8 cellular contexts compared by ENCODE assay signal in genomic region chr4:25925486-25926201, GRCh38. TPM values are rescaled to one million over a fixed set of nuclear protein-coding genes. Genes with fewer than 3 reads are reported as not detected.
DNase-seq lines count a peak whose midpoint lies in the region; ATAC-seq, FAIRE-seq and TF ChIP-seq lines count a peak whose summit lies in the region.

No MANE protein-coding gene starts in this region.

- no peak overlapping the region for H3K4me3 ChIP-seq in HepG2 (replicated peaks in 1 of 3; ENCODE audit: insufficient read depth in 1 of 3, low read depth in 2 of 3, low read length in 3 of 3)

- CTCF ChIA-PET in HEK293T (lab: Yijun Ruan, JAX) = interaction anchor here (0.8 kb wide), 1 partner anchor 62 kb away, joined by 3 read pairs; no protein-coding TSS in a partner anchor
- CTCF ChIA-PET in HepG2 (lab: Yijun Ruan, JAX; ENCODE audit: low intra/inter-chr PET ratio, low total read pairs) = interaction anchor here (0.8 kb wide), 1 partner anchor 68 kb away, joined by 4 read pairs; no protein-coding TSS in a partner anchor

- H2AFZ ChIP-seq in HepG2 (ENCODE audit: low read length) = no peak overlapping the region

- no TSS peak for BruUV-seq in HepG2 (replicated peaks; lab: Mats Ljungman, UMichigan)

- H3K27ac Mint-ChIP-seq in brain (peak overlapping the region in 4 of 5 experiments; percentile 65 to 79 (median 71)), type B pancreatic cell (no peak overlapping the region)

- H3K79me2 ChIP-seq in HepG2 (ENCODE audit: insufficient read depth, low read length) = no peaks in the 10 kb centered on the region

- H4K20me1 ChIP-seq in HepG2 (ENCODE audit: insufficient read depth, low read length) = no peaks in the 10 kb centered on the region

- H3K36me3 Mint-ChIP-seq in brain = peaks cover 3% of the 10 kb centered on the region
- H3K36me3 Mint-ChIP-seq in type B pancreatic cell = peaks cover 25% of the 10 kb centered on the region

- no peak for FAIRE-seq in HepG2 (lab: Jason Lieb, UNC)

- no peak for TF ChIP-seq POLR2A in HepG2 (IDR thresholded peaks at IDR 0.05; ENCODE audit: insufficient read depth in 1 of 2, low read depth in 2 of 2, low read length in 2 of 2)

- TF ChIP-seq EP300 in HepG2 (IDR thresholded peaks at IDR 0.05; ENCODE audit: low read depth in 2 of 2, low read length in 2 of 2) (no peak), HepG2 (CRISPR knock-in tag; IDR thresholded peaks at IDR 0.05; ENCODE audit: borderline replicate concordance) (no peak)

- H3K27me3 ChIP-seq in HepG2 (ENCODE audit: control insufficient read depth in 1 of 2, insufficient read depth in 2 of 2, low read length in 2 of 2) = no peaks in the 10 kb centered on the region

- POLR2A ChIA-PET in HEK293T (lab: Yijun Ruan, JAX) = no interaction called here
- POLR2A ChIA-PET in HepG2 (lab: Yijun Ruan, JAX) = no interaction called here

- no peaks in the 10 kb centered on the region for H3K9me3 ChIP-seq in HepG2 (ENCODE audit: low read length)

- H3K4me3 Mint-ChIP-seq in brain (peak overlapping the region in 3 of 5 experiments; percentile 21 to 71 (median 65)), type B pancreatic cell (no peak overlapping the region)

- 77% methylated on average over 11 of the region's 11 CpGs for WGBS in HepG2 (ENCODE audit: low lambda C conversion rate)

- peaks cover 17% of the 10 kb centered on the region for H3K4me1 ChIP-seq in HepG2 (ENCODE audit: insufficient read depth, low read length)

- TF ChIP-seq CTCF in brain (conservative IDR thresholded peaks at IDR 0.05) = peak; percentile 68 to 69
- TF ChIP-seq CTCF in HepG2 (CRISPR knock-in tag; IDR thresholded peaks at IDR 0.05) = peak; percentile 59
- peak; percentile 73 for TF ChIP-seq CTCF in type B pancreatic cell (conservative IDR thresholded peaks at IDR 0.05)

- peak; percentile 61; the same call in 1 of the 2 replicates for TF ChIP-seq RAD21 in HepG2 (CRISPR knock-in tag; IDR thresholded peaks at IDR 0.05)

- intact Hi-C loops in HepG2 (cut with micrococcal nuclease; ENCODE audit: unreplicated experiment) = loop anchor here (5.0 kb wide), 1 partner anchor 67 kb away; no protein-coding TSS in a partner anchor

- H3K9ac ChIP-seq in HepG2 (ENCODE audit: insufficient read depth, low read depth, low read length) = no peak overlapping the region

- H3K27me3 Mint-ChIP-seq in brain (peaks cover 3% of the 10 kb centered on the region), type B pancreatic cell (no peaks in the 10 kb centered on the region)

- no peak overlapping the region for H3K27ac ChIP-seq in HepG2 (ENCODE audit: extremely low read length, insufficient read depth, low read length)

- peak; percentile 73 for ATAC-seq in HepG2

- no peak overlapping the region for H3K4me2 ChIP-seq in HepG2 (ENCODE audit: low read depth, low read length)

- H3K36me3 ChIP-seq in HepG2 (replicated peaks in 1 of 2; ENCODE audit: control insufficient read depth in 1 of 2, insufficient read depth in 2 of 2, low read length in 2 of 2) = peaks cover 0 to 11% of the 10 kb centered on the region in 2 experiments; a peak in 1 of 5 replicates

- H3K9me3 Mint-ChIP-seq in brain = no peaks in the 10 kb centered on the region
- no peaks in the 10 kb centered on the region for H3K9me3 Mint-ChIP-seq in type B pancreatic cell

- DNase-seq in activated T-cell treated with anti-CD3 and anti-CD28 coated beads for 48 hours (ENCODE audit: low read depth) (peak; percentile 36), activated T-cell treated with anti-CD3 and anti-CD28 coated beads for 4 hours (no peak), HEK293T (ENCODE audit: extremely low spot score) (peak; percentile 49), NCI-H748 (lab: John Stamatoyannopoulos, UW; ENCODE audit: unreplicated experiment) (peak; percentile 75), HepG2 (ENCODE audit: low spot score) (peak; percentile 36), type B pancreatic cell (ENCODE audit: extremely low spot score, unreplicated experiment) (no peak), DMS114 treated with DMSO at 0.1 percent for 48 hours (lab: John Stamatoyannopoulos, UW; ENCODE audit: unreplicated experiment) (no peak)

- in situ Hi-C loops in HepG2 (cut with HindIII; ENCODE audit: extremely low pct_ligation_motif_present, low pct_unique_long_range_greater_than_20kb) = no loop called here

- H3K4me1 Mint-ChIP-seq in brain (peaks cover 82% of the 10 kb centered on the region), type B pancreatic cell (ENCODE audit: unreplicated experiment) (peaks cover 13% of the 10 kb centered on the region)

TF ChIP-seq in HEK293T, 16 proteins besides CTCF, POLR2A, EP300 and RAD21:
- TF ChIP-seq TARDBP (IDR thresholded peaks at IDR 0.05) (no peak), PKNOX1 (IDR thresholded peaks at IDR 0.05) (no peak), ELF4 (IDR thresholded peaks at IDR 0.05) (no peak), ZNF384 (IDR thresholded peaks at IDR 0.05) (no peak), BHLHE40 (IDR thresholded peaks at IDR 0.05; ENCODE audit: borderline replicate concordance) (no peak), SUZ12 (IDR thresholded peaks at IDR 0.05) (no peak), LEF1 (IDR thresholded peaks at IDR 0.05; ENCODE audit: borderline replicate concordance) (no peak), ARNT (IDR thresholded peaks at IDR 0.05) (no peak), SP1 (IDR thresholded peaks at IDR 0.05) (no peak), CTBP1 (IDR thresholded peaks at IDR 0.05; ENCODE audit: borderline replicate concordance) (no peak), FOXM1 (IDR thresholded peaks at IDR 0.05; ENCODE audit: borderline replicate concordance) (no peak)

TF ChIP-seq in HepG2, 621 proteins besides CTCF, POLR2A, EP300 and RAD21:
- TF ChIP-seq ARID3A (IDR thresholded peaks at IDR 0.05; ENCODE audit: low read depth, low read length) (0 out of 2 replicates have a peak, but pooled peaks have one; percentile 21), FUBP1 (CRISPR knock-in tag; IDR thresholded peaks at IDR 0.05; ENCODE audit: borderline replicate concordance) (no peak), HMG20A (CRISPR knock-in tag; IDR thresholded peaks at IDR 0.05; ENCODE audit: borderline replicate concordance) (no peak), SMC3 (IDR thresholded peaks at IDR 0.05; ENCODE audit: low read length) (peak; percentile 60; the same call in 1 of the 2 replicates), STAG1 (CRISPR knock-in tag; IDR thresholded peaks at IDR 0.05) (peak; percentile 67)

RNA-seq across cellular contexts. Expression of gene SMIM20, which starts 11.6 kb away (rescaled TPM):
- polyA plus RNA-seq in brain (ENCODE audit: insufficient read depth, low read depth, low replicate concordance) (32.5 TPM), HepG2 (2011; rRNA removed) (18.0 and 26.3 TPM in 2 replicates)
- total RNA-seq in HepG2 (2016; rRNA removed; fragmentation: Illumina TruSeq; extraction: Trizol) (30.2 and 36.3 TPM in 2 replicates), type B pancreatic cell (ENCODE audit: low replicate concordance) (25.3 and 28.0 TPM in 2 replicates)
- total RNA-seq in HepG2 (2016; cell fraction: cytosol; rRNA removed; fragmentation: Illumina TruSeq; extraction: Trizol; ENCODE audit: low read depth) = 49.4 and 69.7 TPM in 2 replicates
- 29.7 and 32.4 TPM in 2 replicates for total RNA-seq in HepG2 (2016; cell fraction: insoluble cytoplasmic fraction; rRNA removed; fragmentation: Illumina TruSeq; extraction: Trizol)
- total RNA-seq in HepG2 (2016; cell fraction: membrane; rRNA removed; fragmentation: Illumina TruSeq; extraction: Trizol) = 58.5 and 74.9 TPM in 2 replicates
- 13.3 and 17.3 TPM in 2 replicates for total RNA-seq in HepG2 (2016; cell fraction: nucleus; rRNA removed; fragmentation: Illumina TruSeq; extraction: Trizol)
- 17.6 and 20.7 TPM in 2 replicates for polyA plus RNA-seq in HepG2 (2011; cell fraction: cytosol; rRNA removed)
- polyA plus RNA-seq in HepG2 (2011; cell fraction: nucleus; rRNA removed) = 3.5 and 5.8 TPM in 2 replicates
- polyA plus RNA-seq in HepG2 (2012) = 31.8 and 34.3 TPM in 2 replicates
- 50.8 and 84.6 TPM in 2 replicates for polyA plus RNA-seq in HepG2 (2016; cell fraction: cytosol; fragmentation: Illumina TruSeq; extraction: Trizol; ENCODE audit: low read depth)
- polyA plus RNA-seq in HepG2 (2016; cell fraction: insoluble cytoplasmic fraction; fragmentation: Illumina TruSeq; extraction: Trizol; ENCODE audit: low read depth) = 32.2 and 38.8 TPM in 2 replicates
- polyA plus RNA-seq in HepG2 (2016; cell fraction: membrane; fragmentation: Illumina TruSeq; extraction: Trizol; ENCODE audit: low read depth) = 51.2 and 73.4 TPM in 2 replicates
- 24.1 and 28.3 TPM in 2 replicates for polyA plus RNA-seq in HepG2 (2016; cell fraction: nucleus; fragmentation: Illumina TruSeq; extraction: Trizol; ENCODE audit: insufficient read depth, low read depth)
- 2.2 and 3.3 TPM in 2 replicates for polyA minus RNA-seq in HepG2 (2011; rRNA and poly(A)+ RNA removed; ENCODE audit: low replicate concordance)
- polyA minus RNA-seq in HepG2 (2011; cell fraction: cytosol; rRNA and poly(A)+ RNA removed) = 5.4 TPM in 2 replicates
- 2.6 and 4.0 TPM in 2 replicates for polyA minus RNA-seq in HepG2 (2011; cell fraction: nucleus; rRNA and poly(A)+ RNA removed)

Comparison
In these comparisons a context has a peak if more than half of its experiments do, and no peak if none do; other contexts are left out.
1. DNase-seq: peak in activated T-cell treated with anti-CD3 and anti-CD28 coated beads for 48 hours (single experiment), HEK293T (single experiment), NCI-H748 (single experiment) and HepG2 (single experiment); none in activated T-cell treated with anti-CD3 and anti-CD28 coated beads for 4 hours (single experiment), type B pancreatic cell (single experiment) and DMS114 treated with DMSO at 0.1 percent for 48 hours (single experiment).
2. Peak in every context shown above with its lines, with median percentiles within 50 percentile points of each other: CTCF ChIP-seq.